ENCODE assay signal across 1 cellular context in the genomic region with DNA sequence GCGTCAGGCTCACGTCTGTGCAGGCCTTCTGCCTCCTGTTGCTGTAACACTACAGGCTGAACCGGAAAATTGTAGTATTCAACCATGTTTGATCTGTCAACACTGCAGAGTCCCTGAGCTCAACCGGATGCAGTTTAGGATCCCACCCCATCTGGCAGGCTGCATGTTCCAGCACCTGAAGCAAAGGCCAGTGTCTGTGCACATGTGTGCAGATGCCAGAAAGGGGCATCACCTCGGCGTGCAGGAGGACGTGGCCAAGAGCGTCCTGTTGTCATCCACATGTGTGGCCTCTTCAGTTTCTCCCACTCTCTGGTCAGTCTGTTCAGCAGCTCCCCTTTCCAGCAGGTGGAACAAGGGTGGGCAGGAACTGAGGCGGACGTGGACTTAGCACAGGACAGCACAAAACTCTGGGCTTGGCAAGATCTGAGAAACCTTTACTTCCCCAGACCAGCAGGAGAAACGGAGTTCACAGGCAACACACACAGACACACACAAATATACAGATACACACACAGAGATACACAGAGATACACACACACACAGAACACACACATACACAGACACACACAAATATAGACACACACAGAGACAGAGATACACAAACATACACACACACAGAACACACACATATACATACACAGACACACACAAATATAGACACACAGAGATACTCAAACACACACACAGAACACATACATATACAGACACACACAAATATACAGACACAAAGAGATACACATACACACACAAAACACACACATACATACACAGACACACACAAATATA.
TF ChIP-seq lines count a peak whose summit lies in the region.

No MANE protein-coding gene starts in this region.

TF ChIP-seq in HepG2, 621 proteins besides CTCF, POLR2A, EP300 and RAD21 (continued from another document):
- no peak for TF ChIP-seq PRDM4 (CRISPR knock-in tag; IDR thresholded peaks at IDR 0.05; ENCODE audit: borderline replicate concordance)
